In the genomic region with DNA sequence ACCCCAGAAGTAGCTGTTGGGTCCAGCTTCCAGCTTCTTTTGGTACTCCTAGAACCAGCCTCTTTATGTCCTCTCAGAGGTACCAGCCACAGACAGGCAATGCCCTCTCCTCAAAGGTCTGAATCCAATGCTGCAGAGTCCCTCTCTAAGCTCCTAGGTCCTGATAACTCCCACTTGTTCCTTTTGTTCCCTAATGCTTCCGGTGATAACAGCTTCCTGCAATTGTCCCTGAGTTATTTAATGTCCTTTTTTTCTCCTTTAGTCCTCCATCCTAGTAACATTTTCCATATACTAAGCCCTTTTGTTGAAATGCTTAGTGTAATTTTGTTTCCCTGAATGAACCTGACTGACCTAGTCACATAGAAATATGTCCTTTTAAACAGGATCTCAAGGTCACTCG, we compare ENCODE assay signal across 33 cellular contexts.
"Had no signal": no experiment of that assay in that cellular context is flagged by ENCODE, and none has a peak within 500 bp of the region (broad histone marks: within the 10 kb centered on the region; RNA-seq: fewer than 3 reads in every experiment).

No MANE protein-coding gene starts in this region.

- H3K9me3 ChIP-seq: ascending aorta, colonic mucosa, ovary, sigmoid colon, stomach, thyroid gland, upper lobe of right lung had no signal

- H3K9me3 Mint-ChIP-seq: activated naive CD4-positive, alpha-beta T cell treated with anti-CD3 and anti-CD28 coated beads, Interleukin-2, amount 10 ng/mL, durations not matched to agents 7 days and 5 days; activated naive CD8-positive, alpha-beta T cell treated with anti-CD3 and anti-CD28 coated beads, Interleukin-2, amount 10 ng/mL, durations not matched to agents 7 days and 5 days had no signal

- H3K4me3 ChIP-seq: ascending aorta, cardiac muscle cell, colonic mucosa, dorsolateral prefrontal cortex, ovary, sigmoid colon, smooth muscle cell, stomach, thyroid gland, upper lobe of right lung had no signal

- H3K4me2 ChIP-seq: smooth muscle cell had no signal

- H3K4me3 Mint-ChIP-seq: activated naive CD4-positive, alpha-beta T cell treated with anti-CD3 and anti-CD28 coated beads, Interleukin-2, amount 10 ng/mL, durations not matched to agents 7 days and 5 days; activated naive CD8-positive, alpha-beta T cell treated with anti-CD3 and anti-CD28 coated beads, Interleukin-2, amount 10 ng/mL, durations not matched to agents 7 days and 5 days; activated T-cell treated with anti-CD3 and anti-CD28 coated beads, Interleukin-2, amount 50 U/mL, for 72 hours; brain; immature natural killer cell; naive thymus-derived CD4-positive, alpha-beta T cell; stimulated activated naive B cell treated with anti-CD40 and anti-IgM and Interleukin-4, amounts not matched to agents 10 μg/mL and 1 μg/mL and 100 μg/mL, for 72 hours; WTC11 had no signal

- DNase-seq: activated gamma-delta T cell; activated naive CD4-positive, alpha-beta T cell treated with anti-CD3 and anti-CD28 coated beads, Interleukin-2, amount 10 ng/mL, durations not matched to agents 7 days and 5 days; activated naive CD8-positive, alpha-beta T cell treated with anti-CD3 and anti-CD28 coated beads, Interleukin-2, amount 10 ng/mL, durations not matched to agents 7 days and 5 days; activated T-cell treated with anti-CD3 and anti-CD28 coated beads for 4 hours; activated T-cell treated with anti-CD3 and anti-CD28 coated beads, Interleukin-2, amount 50 U/mL, for 72 hours; cerebellar nuclear complex; colonic mucosa; dorsolateral prefrontal cortex; effector memory CD4-positive, alpha-beta T cell; foreskin fibroblast; head of caudate nucleus; hypothalamus; immature natural killer cell; kidney; left colon; midbrain; naive thymus-derived CD4-positive, alpha-beta T cell; ovary; sigmoid colon; stimulated activated CD4-positive, alpha-beta T cell treated with anti-CD3 and anti-CD28 coated beads, Interleukin-15, amount 100 ng/mL, for 24 hours; stimulated activated CD4-positive, alpha-beta T cell treated with anti-CD3 and anti-CD28 coated beads, Interleukin-2, amount 100 ng/mL, for 24 hours; stimulated activated naive B cell treated with anti-CD40 and anti-IgM and Interleukin-4, amounts not matched to agents 10 μg/mL and 1 μg/mL and 100 μg/mL, for 72 hours; stomach; T-helper 2 cell; thyroid gland; upper lobe of right lung had no signal

- H3K27me3 Mint-ChIP-seq: activated naive CD4-positive, alpha-beta T cell treated with anti-CD3 and anti-CD28 coated beads, Interleukin-2, amount 10 ng/mL, durations not matched to agents 7 days and 5 days; progenitor cell of endocrine pancreas had no signal

- H3K4me1 Mint-ChIP-seq: activated naive CD4-positive, alpha-beta T cell treated with anti-CD3 and anti-CD28 coated beads, Interleukin-2, amount 10 ng/mL, durations not matched to agents 7 days and 5 days; activated naive CD8-positive, alpha-beta T cell treated with anti-CD3 and anti-CD28 coated beads, Interleukin-2, amount 10 ng/mL, durations not matched to agents 7 days and 5 days; brain; immature natural killer cell; naive thymus-derived CD4-positive, alpha-beta T cell; stimulated activated naive B cell treated with anti-CD40 and anti-IgM and Interleukin-4, amounts not matched to agents 10 μg/mL and 1 μg/mL and 100 μg/mL, for 72 hours had no signal

- H3K27ac Mint-ChIP-seq: activated naive CD4-positive, alpha-beta T cell treated with anti-CD3 and anti-CD28 coated beads, Interleukin-2, amount 10 ng/mL, durations not matched to agents 7 days and 5 days; activated naive CD8-positive, alpha-beta T cell treated with anti-CD3 and anti-CD28 coated beads, Interleukin-2, amount 10 ng/mL, durations not matched to agents 7 days and 5 days; activated T-cell treated with anti-CD3 and anti-CD28 coated beads, Interleukin-2, amount 50 U/mL, for 72 hours; brain; immature natural killer cell; naive thymus-derived CD4-positive, alpha-beta T cell; progenitor cell of endocrine pancreas; stimulated activated naive B cell treated with anti-CD40 and anti-IgM and Interleukin-4, amounts not matched to agents 10 μg/mL and 1 μg/mL and 100 μg/mL, for 72 hours; WTC11 had no signal

- H3K36me3 Mint-ChIP-seq: activated naive CD4-positive, alpha-beta T cell treated with anti-CD3 and anti-CD28 coated beads, Interleukin-2, amount 10 ng/mL, durations not matched to agents 7 days and 5 days; activated naive CD8-positive, alpha-beta T cell treated with anti-CD3 and anti-CD28 coated beads, Interleukin-2, amount 10 ng/mL, durations not matched to agents 7 days and 5 days; brain; naive thymus-derived CD4-positive, alpha-beta T cell; stimulated activated naive B cell treated with anti-CD40 and anti-IgM and Interleukin-4, amounts not matched to agents 10 μg/mL and 1 μg/mL and 100 μg/mL, for 72 hours; WTC11 had no signal

- H3K36me3 ChIP-seq: ascending aorta, cardiac muscle cell, colonic mucosa, ovary, sigmoid colon, stomach, thyroid gland, upper lobe of right lung had no signal

- H3K27me3 ChIP-seq: ascending aorta, cardiac muscle cell, colonic mucosa, dorsolateral prefrontal cortex, ovary, sigmoid colon, stomach, thyroid gland, upper lobe of right lung had no signal

- H3K27ac ChIP-seq: ascending aorta, cardiac muscle cell, colonic mucosa, dorsolateral prefrontal cortex, ovary, sigmoid colon, stomach, thyroid gland, upper lobe of right lung had no signal

- H3K4me1 ChIP-seq: ascending aorta, colonic mucosa, sigmoid colon, thyroid gland, upper lobe of right lung had no signal

- ATAC-seq: activated T-cell treated with anti-CD3 and anti-CD28 coated beads, Interleukin-2, amount 50 U/mL, for 72 hours; esophagus mucosa; left colon; naive thymus-derived CD4-positive, alpha-beta T cell; stimulated activated naive B cell treated with anti-CD40 and anti-IgM and Interleukin-4, amounts not matched to agents 10 μg/mL and 1 μg/mL and 100 μg/mL, for 72 hours; upper lobe of right lung; WTC11 had no signal
